In the genomic region with DNA sequence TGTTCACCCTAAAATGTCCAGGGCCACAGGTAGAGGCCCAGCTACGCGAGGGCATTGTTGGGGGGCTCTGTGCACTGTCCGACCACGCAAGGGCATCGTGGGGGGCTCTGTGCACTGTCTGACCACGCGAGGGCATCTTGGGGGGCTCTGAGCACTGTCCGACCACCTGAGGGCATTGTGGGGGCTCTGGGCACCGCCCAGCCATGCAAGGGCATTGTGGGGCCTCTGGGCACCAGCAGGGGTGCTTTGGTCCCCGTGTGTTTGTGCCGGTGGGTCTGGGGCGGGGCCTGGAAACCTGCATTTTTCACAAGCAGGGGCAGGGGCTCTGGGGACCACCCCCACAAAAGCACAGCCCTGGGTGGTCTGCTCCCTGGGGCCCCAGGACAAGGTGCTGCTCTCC, we compare ENCODE assay signal across 12 cellular contexts. TPM values are rescaled to one million over a fixed set of nuclear protein-coding genes. Genes with fewer than 3 reads are reported as not detected.
A peak's percentile ranks its signal among the peaks of the same experiment; 100 is the strongest.
DNase-seq lines count a peak whose midpoint lies in the region; ATAC-seq, FAIRE-seq and TF ChIP-seq lines count a peak whose summit lies in the region.
"Had no signal": no experiment of that assay in that cellular context is flagged by ENCODE, and none has a peak within 500 bp of the region (broad histone marks: within the 10 kb centered on the region; RNA-seq: fewer than 3 reads in every experiment).

No MANE protein-coding gene starts in this region.

- FAIRE-seq in HepG2 (lab: Jason Lieb, UNC) = no peak

- H3K4me3 ChIP-seq in liver (ENCODE audit: low read depth in 1 of 3, low read length in 3 of 3) (no peak overlapping the region), HepG2 (replicated peaks in 1 of 3; ENCODE audit: insufficient read depth in 1 of 3, low read depth in 2 of 3, low read length in 3 of 3) (no peak overlapping the region), neuronal stem cell (ENCODE audit: low read length in 2 of 2) (no peak overlapping the region), thyroid gland (replicated peaks in 1 of 3) (no peak overlapping the region)

- H3K4me1 ChIP-seq in liver (ENCODE audit: control insufficient read depth in 4 of 4, insufficient read depth in 4 of 4, low read length in 3 of 4) (peaks cover 12 to 41% (median 29%) of the 10 kb centered on the region in 4 donors), HepG2 (ENCODE audit: insufficient read depth, low read length) (peaks cover 11% of the 10 kb centered on the region), neuronal stem cell (ENCODE audit: control insufficient read depth in 2 of 2, insufficient read depth in 1 of 2, low read depth in 1 of 2, low read length in 2 of 2) (peaks cover 0 to 5% of the 10 kb centered on the region in 2 donors), thyroid gland (peaks cover 18 to 25% of the 10 kb centered on the region in 2 donors)

- ATAC-seq in HepG2 (no peak), GM19324 (IDR thresholded peaks at IDR 0.05; ENCODE audit: low FRiP score, unreplicated experiment) (no peak), GM21515 (IDR thresholded peaks at IDR 0.05; ENCODE audit: unreplicated experiment) (no peak)
- ATAC-seq: HCT116 had no signal

- peak overlapping the region; percentile 26 for H2BK5ac ChIP-seq in neuronal stem cell (ENCODE audit: low read length)

- H3K79me2 ChIP-seq in HepG2 (ENCODE audit: insufficient read depth, low read length) = no peaks in the 10 kb centered on the region

- H4K8ac ChIP-seq in neuronal stem cell (ENCODE audit: low read depth, low read length) = no peak overlapping the region

- CTCF ChIA-PET in HepG2 (lab: Yijun Ruan, JAX; ENCODE audit: low intra/inter-chr PET ratio, low total read pairs) (no interaction called here), RWPE1 (lab: Yijun Ruan, JAX) (interaction anchor here (0.7 kb wide), 1 partner anchor 104 kb away, joined by 7 read pairs; no protein-coding TSS in a partner anchor)

- H3K27ac ChIP-seq in liver (ENCODE audit: low read depth in 1 of 2, low read length in 2 of 2) (peak overlapping the region; percentile 44 to 82), HepG2 (ENCODE audit: extremely low read length, insufficient read depth, low read length) (no peak overlapping the region), RWPE1 (peak overlapping the region; percentile 96), neuronal stem cell (replicated peaks; ENCODE audit: low read length) (no peak overlapping the region), thyroid gland (peak overlapping the region; percentile 28 to 76 (median 42))
- H3K27ac ChIP-seq: HL-60 had no signal

- no peaks in the 10 kb centered on the region for H3K9me3 ChIP-seq in liver (ENCODE audit: control insufficient read depth in 4 of 4, low read length in 3 of 4)
- no peaks in the 10 kb centered on the region for H3K9me3 ChIP-seq in HepG2 (ENCODE audit: low read length)
- no peaks in the 10 kb centered on the region for H3K9me3 ChIP-seq in neuronal stem cell (replicated peaks in 1 of 2; ENCODE audit: control insufficient read depth in 2 of 2, insufficient read depth in 1 of 2, low read depth in 1 of 2, low read length in 2 of 2)
- H3K9me3 ChIP-seq in thyroid gland = no peaks in the 10 kb centered on the region

- H4K91ac ChIP-seq in neuronal stem cell (ENCODE audit: low read depth, low read length, poor library complexity) = peak overlapping the region; percentile 77

- no peak overlapping the region for H3K4ac ChIP-seq in neuronal stem cell (ENCODE audit: low read length)

- H2AK5ac ChIP-seq in neuronal stem cell (ENCODE audit: low read depth, low read length) = peak overlapping the region; percentile 95

- no peak overlapping the region for H3K23ac ChIP-seq in neuronal stem cell (ENCODE audit: low read depth, low read length, poor library complexity)

- 90% methylated on average over 12 of the region's 12 CpGs for WGBS in liver
- WGBS in HepG2 (ENCODE audit: low lambda C conversion rate) = 64% methylated on average over 6 of the region's 12 CpGs
- no CpG with 5 or more reads among the region's 12 CpGs for WGBS in neuronal stem cell (ENCODE audit: extremely low coverage in 2 of 2, insufficient read length in 2 of 2, insufficient replicate concordance in 1 of 2), 2 donors
- 92 to 93% methylated on average over 3 to 9 of the region's 12 CpGs for WGBS in thyroid gland, 2 donors

- DNase-seq in HepG2 (ENCODE audit: low spot score) (no peak), RWPE1 (ENCODE audit: low spot score) (no peak), neuronal stem cell (ENCODE audit: low spot score) (no peak), thyroid gland (no peak), Kasumi-1 (lab: John Stamatoyannopoulos, UW) (no peak)
- DNase-seq: ACHN, DMS79 had no signal

- in situ Hi-C loops in HepG2 (cut with HindIII; ENCODE audit: extremely low pct_ligation_motif_present, low pct_unique_long_range_greater_than_20kb) = no loop called here

- H4K20me1 ChIP-seq in HepG2 (ENCODE audit: insufficient read depth, low read length) = no peaks in the 10 kb centered on the region

- intact Hi-C loops in HepG2 (cut with micrococcal nuclease; ENCODE audit: unreplicated experiment) (no loop called here), thyroid gland (cut with DNase I) (no loop called here)

- peak overlapping the region in 1 of 2 donors; percentile 41 for H3K9ac ChIP-seq in liver (ENCODE audit: low read depth in 1 of 2, low read length in 2 of 2)
- no peak overlapping the region for H3K9ac ChIP-seq in HepG2 (ENCODE audit: insufficient read depth, low read depth, low read length)
- no peak overlapping the region for H3K9ac ChIP-seq in neuronal stem cell (ENCODE audit: low read depth, low read length, poor library complexity)

- peak overlapping the region; percentile 55 for H3K18ac ChIP-seq in neuronal stem cell (ENCODE audit: low read length)

- TF ChIP-seq EP300 in HepG2 (IDR thresholded peaks at IDR 0.05; ENCODE audit: low read depth in 2 of 2, low read length in 2 of 2) (no peak), HepG2 (CRISPR knock-in tag; IDR thresholded peaks at IDR 0.05; ENCODE audit: borderline replicate concordance) (no peak)

- H2AFZ ChIP-seq in HepG2 (ENCODE audit: low read length) = no peak overlapping the region
- H2AFZ ChIP-seq in neuronal stem cell (ENCODE audit: low read length) = no peak overlapping the region

- peak overlapping the region; percentile 40 for H3K14ac ChIP-seq in neuronal stem cell (ENCODE audit: low read length)

- TF ChIP-seq RAD21 in liver (IDR thresholded peaks at IDR 0.05) (no peak), HepG2 (CRISPR knock-in tag; IDR thresholded peaks at IDR 0.05) (no peak)

- no peak overlapping the region for H2BK12ac ChIP-seq in neuronal stem cell (ENCODE audit: low read length)

- peak overlapping the region; percentile 20 for H2BK120ac ChIP-seq in neuronal stem cell (ENCODE audit: low read depth, low read length)

- no peak for TF ChIP-seq CTCF in liver (IDR thresholded peaks at IDR 0.05; ENCODE audit: low read depth, low read length, missing input control)
- TF ChIP-seq CTCF in HepG2 (CRISPR knock-in tag; IDR thresholded peaks at IDR 0.05) = no peak
- TF ChIP-seq CTCF in RWPE1 (conservative IDR thresholded peaks at IDR 0.05; ENCODE audit: low read depth) = no peak
- TF ChIP-seq CTCF in thyroid gland (IDR thresholded peaks at IDR 0.05) = no peak

- POLR2A ChIA-PET in HepG2 (lab: Yijun Ruan, JAX) (no interaction called here), RWPE1 (lab: Yijun Ruan, JAX; ENCODE audit: low non-redundant PET) (no interaction called here)

- H3K27me3 ChIP-seq in liver (ENCODE audit: control insufficient read depth in 4 of 4, insufficient read depth in 4 of 4, low read length in 3 of 4) = no peaks in the 10 kb centered on the region
- peaks cover 11 to 64% of the 10 kb centered on the region in 2 experiments for H3K27me3 ChIP-seq in HepG2 (ENCODE audit: control insufficient read depth in 1 of 2, insufficient read depth in 2 of 2, low read length in 2 of 2)
- peaks cover 0 to 25% (median 0%) of the 10 kb centered on the region in 3 experiments for H3K27me3 ChIP-seq in neuronal stem cell (ENCODE audit: control insufficient read depth in 3 of 3, insufficient read depth in 3 of 3, low read depth in 1 of 3, low read length in 3 of 3)
- H3K27me3 ChIP-seq in thyroid gland = no peaks in the 10 kb centered on the region

- H3K79me1 ChIP-seq in neuronal stem cell (ENCODE audit: low read depth, low read length) = no peaks in the 10 kb centered on the region

- TF ChIP-seq POLR2A in HepG2 (IDR thresholded peaks at IDR 0.05; ENCODE audit: insufficient read depth in 1 of 2, low read depth in 2 of 2, low read length in 2 of 2) (no peak), thyroid gland (IDR thresholded peaks at IDR 0.05) (no peak)

- H3K36me3 ChIP-seq in liver (ENCODE audit: control insufficient read depth in 4 of 4, insufficient read depth in 3 of 4, low read depth in 1 of 4, low read length in 3 of 4) (no peaks in the 10 kb centered on the region), HepG2 (replicated peaks in 1 of 2; ENCODE audit: control insufficient read depth in 1 of 2, insufficient read depth in 2 of 2, low read length in 2 of 2) (no peaks in the 10 kb centered on the region), neuronal stem cell (replicated peaks in 1 of 2; ENCODE audit: control insufficient read depth in 2 of 2, insufficient read depth in 2 of 2, low read length in 2 of 2) (no peaks in the 10 kb centered on the region), thyroid gland (no peaks in the 10 kb centered on the region)

- H2BK15ac ChIP-seq in neuronal stem cell (ENCODE audit: low read length) = peak overlapping the region; percentile 44

- H3K4me2 ChIP-seq in HepG2 (ENCODE audit: low read depth, low read length) = no peak overlapping the region
- no peak overlapping the region for H3K4me2 ChIP-seq in neuronal stem cell (ENCODE audit: insufficient read depth, low read length, poor library complexity, severe bottlenecking)

- no TSS peak for BruUV-seq in HepG2 (replicated peaks; lab: Mats Ljungman, UMichigan)

RNA-seq across cellular contexts. Expression of gene RXRA, which starts 41.5 kb away (rescaled TPM):
- total RNA-seq in liver (100 to 1,000 TPM in 1 of 2 donors, 10 to 100 TPM in 1; 41.5 to 116 TPM), HepG2 (2016; rRNA removed; fragmentation: Illumina TruSeq; extraction: Trizol) (19.2 and 29.2 TPM in 2 replicates), thyroid gland (10 to 100 TPM; 39.4 to 81.3 (median 67.4) TPM)
- polyA plus RNA-seq in liver (100 to 1,000 TPM in 1 of 2 donors, 10 to 100 TPM in 1; 46.8 to 101 TPM), HepG2 (2011; rRNA removed) (18.9 and 23.8 TPM in 2 replicates)
- total RNA-seq in HepG2 (2016; cell fraction: cytosol; rRNA removed; fragmentation: Illumina TruSeq; extraction: Trizol; ENCODE audit: low read depth) = 24.1 and 24.5 TPM in 2 replicates
- total RNA-seq in HepG2 (2016; cell fraction: insoluble cytoplasmic fraction; rRNA removed; fragmentation: Illumina TruSeq; extraction: Trizol) = 16.2 and 29.2 TPM in 2 replicates
- 50.6 and 51.0 TPM in 2 replicates for total RNA-seq in HepG2 (2016; cell fraction: membrane; rRNA removed; fragmentation: Illumina TruSeq; extraction: Trizol)
- 14.5 and 14.9 TPM in 2 replicates for total RNA-seq in HepG2 (2016; cell fraction: nucleus; rRNA removed; fragmentation: Illumina TruSeq; extraction: Trizol)
- 20.3 and 28.6 TPM in 2 replicates for polyA plus RNA-seq in HepG2 (2011; cell fraction: cytosol; rRNA removed)
- 25.5 and 28.6 TPM in 2 replicates for polyA plus RNA-seq in HepG2 (2011; cell fraction: nucleus; rRNA removed)
- polyA plus RNA-seq in HepG2 (2012) = 42.6 and 48.4 TPM in 2 replicates
- 68.3 and 74.3 TPM in 2 replicates for polyA plus RNA-seq in HepG2 (2016; cell fraction: cytosol; fragmentation: Illumina TruSeq; extraction: Trizol; ENCODE audit: low read depth)
- polyA plus RNA-seq in HepG2 (2016; cell fraction: insoluble cytoplasmic fraction; fragmentation: Illumina TruSeq; extraction: Trizol; ENCODE audit: low read depth) = 28.2 and 39.1 TPM in 2 replicates
- 81.0 and 95.6 TPM in 2 replicates for polyA plus RNA-seq in HepG2 (2016; cell fraction: membrane; fragmentation: Illumina TruSeq; extraction: Trizol; ENCODE audit: low read depth)
- 27.8 and 30.7 TPM in 2 replicates for polyA plus RNA-seq in HepG2 (2016; cell fraction: nucleus; fragmentation: Illumina TruSeq; extraction: Trizol; ENCODE audit: insufficient read depth, low read depth)
- polyA minus RNA-seq in HepG2 (2011; rRNA and poly(A)+ RNA removed; ENCODE audit: low replicate concordance) = 26.4 and 69.1 TPM in 2 replicates
- 27.2 and 30.5 TPM in 2 replicates for polyA minus RNA-seq in HepG2 (2011; cell fraction: cytosol; rRNA and poly(A)+ RNA removed)
- polyA minus RNA-seq in HepG2 (2011; cell fraction: nucleus; rRNA and poly(A)+ RNA removed) = 13.6 and 15.8 TPM in 2 replicates
- 36.1 TPM for polyA plus RNA-seq in neuronal stem cell (2013, experiment 1 of 2)
- 36.3 TPM for polyA plus RNA-seq in neuronal stem cell (2013, experiment 2 of 2)

Comparison
In these comparisons a context has a peak if more than half of its experiments do, and no peak if none do; other contexts are left out.
1. H3K27ac ChIP-seq: peak in liver (2 of 2), RWPE1 (single experiment) and thyroid gland (3 of 3); none in HepG2 (single experiment) and neuronal stem cell (single experiment).